Comparison of ENCODE assay signal across 20 cellular contexts in genomic region chr15:70788114-70789049, GRCh38. TPM values are rescaled to one million over a fixed set of nuclear protein-coding genes. Genes with fewer than 3 reads are reported as not detected.
DNase-seq lines count a peak whose midpoint lies in the region; ATAC-seq and TF ChIP-seq lines count a peak whose summit lies in the region.
"Had no signal": no experiment of that assay in that cellular context is flagged by ENCODE, and none has a peak within 500 bp of the region (broad histone marks: within the 10 kb centered on the region; RNA-seq: fewer than 3 reads in every experiment).

No MANE protein-coding gene starts in this region.

- DNase-seq in DMS53 (lab: John Stamatoyannopoulos, UW) (peak; percentile 87), LoVo (ENCODE audit: low spot score) (peak; percentile 95), choroid plexus epithelial cell (ENCODE audit: low read depth) (peak; percentile 80), mucosa of descending colon (peak in 1 of 3 donors; percentile 56), globus pallidus (ENCODE audit: low spot score) (no peak), H7 (no peak)
- DNase-seq in effector memory CD8-positive, alpha-beta T cell: no peak
- DNase-seq: activated CD4-positive, alpha-beta T cell treated with anti-CD3 and anti-CD28 coated beads for 36 hours; activated T-cell treated with anti-CD3 and anti-CD28 coated beads, Interleukin-2, amount 50 U/mL, for 48 hours; amygdala; C1 segment of cervical spinal cord; dorsolateral prefrontal cortex; gastrocnemius medialis; left cardiac atrium; naive thymus-derived CD4-positive, alpha-beta T cell; NCI-H2171; stomach; T-helper 1 cell had no signal

- peaks cover 10 to 11% of the 10 kb centered on the region in 2 donors for H3K27me3 Mint-ChIP-seq in effector memory CD8-positive, alpha-beta T cell

- no peaks in the 10 kb centered on the region for H3K4me1 ChIP-seq in mucosa of descending colon (ENCODE audit: low read depth)
- H3K4me1 ChIP-seq: right atrium auricular region, stomach had no signal

- H3K4me3 ChIP-seq in choroid plexus epithelial cell (ENCODE audit: low read depth, low read length): no peak overlapping the region
- no peak overlapping the region for H3K4me3 ChIP-seq in mucosa of descending colon
- no peak overlapping the region for H3K4me3 ChIP-seq in H7 (ENCODE audit: insufficient read depth, low read depth, low read length)
- H3K4me3 ChIP-seq: dorsolateral prefrontal cortex, gastrocnemius medialis, right atrium auricular region, stomach had no signal

- no peaks in the 10 kb centered on the region for H3K9me3 Mint-ChIP-seq in effector memory CD8-positive, alpha-beta T cell
- H3K9me3 Mint-ChIP-seq: naive thymus-derived CD4-positive, alpha-beta T cell had no signal

- H3K4me1 Mint-ChIP-seq in effector memory CD8-positive, alpha-beta T cell (ENCODE audit: low read depth in 2 of 2): peaks cover 0 to 3% of the 10 kb centered on the region in 2 donors
- H3K4me1 Mint-ChIP-seq: activated CD4-positive, alpha-beta T cell treated with anti-CD3 and anti-CD28 coated beads for 36 hours had no signal

- H3K36me3 ChIP-seq in mucosa of descending colon (ENCODE audit: low read depth) (no peaks in the 10 kb centered on the region), H7 (replicated peaks; ENCODE audit: control insufficient read depth, insufficient read depth, low read length) (no peaks in the 10 kb centered on the region)
- H3K36me3 ChIP-seq: gastrocnemius medialis, right atrium auricular region, stomach had no signal

- no peak overlapping the region for H3K27ac Mint-ChIP-seq in effector memory CD8-positive, alpha-beta T cell
- H3K27ac Mint-ChIP-seq: activated CD4-positive, alpha-beta T cell treated with anti-CD3 and anti-CD28 coated beads for 36 hours; naive thymus-derived CD4-positive, alpha-beta T cell had no signal

- intact Hi-C loops in mucosa of descending colon (cut with DNase I, micrococcal nuclease): no loop called here

- no peaks in the 10 kb centered on the region for H3K36me3 Mint-ChIP-seq in effector memory CD8-positive, alpha-beta T cell (ENCODE audit: insufficient read depth)
- H3K36me3 Mint-ChIP-seq: naive thymus-derived CD4-positive, alpha-beta T cell had no signal

- no peaks in the 10 kb centered on the region for H3K27me3 ChIP-seq in H7 (ENCODE audit: control insufficient read depth, insufficient read depth, low read length)
- H3K27me3 ChIP-seq: gastrocnemius medialis, right atrium auricular region, stomach had no signal

- ATAC-seq in mucosa of descending colon (peak; percentile 91), HG03135 (IDR thresholded peaks at IDR 0.05; ENCODE audit: unreplicated experiment) (no peak)
- ATAC-seq in effector memory CD8-positive, alpha-beta T cell (replicated peaks): no peak
- ATAC-seq: activated CD4-positive, alpha-beta T cell treated with anti-CD3 and anti-CD28 coated beads for 36 hours; gastrocnemius medialis; naive thymus-derived CD4-positive, alpha-beta T cell had no signal

- H3K9me3 ChIP-seq in mucosa of descending colon: no peaks in the 10 kb centered on the region
- H3K9me3 ChIP-seq: gastrocnemius medialis, right atrium auricular region, stomach had no signal

- TF ChIP-seq CTCF in choroid plexus epithelial cell (conservative IDR thresholded peaks at IDR 0.05; ENCODE audit: low read depth, low read length) (no peak), mucosa of descending colon (IDR thresholded peaks at IDR 0.05) (no peak)

- no peak overlapping the region for H3K4me3 Mint-ChIP-seq in effector memory CD8-positive, alpha-beta T cell
- H3K4me3 Mint-ChIP-seq: activated CD4-positive, alpha-beta T cell treated with anti-CD3 and anti-CD28 coated beads for 36 hours; naive thymus-derived CD4-positive, alpha-beta T cell had no signal

RNA-seq across cellular contexts. Expression of gene UACA, which starts 25.0 kb away (rescaled TPM):
- total RNA-seq in mucosa of descending colon: 10 to 100 TPM; 42.1 to 74.7 (median 64.9) TPM
- 21.1 and 29.2 TPM in 2 replicates for total RNA-seq in H7 (2014; rRNA removed; shearing (Covaris generic))

Comparison
In these comparisons a context has a peak if more than half of its experiments do, and no peak if none do; other contexts are left out.
1. DNase-seq: peak in DMS53 (single experiment), LoVo (single experiment) and choroid plexus epithelial cell (single experiment); none in effector memory CD8-positive, alpha-beta T cell (0 of 3), globus pallidus (single experiment) and H7 (single experiment).